Comparison of ENCODE assay signal across 3 cellular contexts in the genomic region with DNA sequence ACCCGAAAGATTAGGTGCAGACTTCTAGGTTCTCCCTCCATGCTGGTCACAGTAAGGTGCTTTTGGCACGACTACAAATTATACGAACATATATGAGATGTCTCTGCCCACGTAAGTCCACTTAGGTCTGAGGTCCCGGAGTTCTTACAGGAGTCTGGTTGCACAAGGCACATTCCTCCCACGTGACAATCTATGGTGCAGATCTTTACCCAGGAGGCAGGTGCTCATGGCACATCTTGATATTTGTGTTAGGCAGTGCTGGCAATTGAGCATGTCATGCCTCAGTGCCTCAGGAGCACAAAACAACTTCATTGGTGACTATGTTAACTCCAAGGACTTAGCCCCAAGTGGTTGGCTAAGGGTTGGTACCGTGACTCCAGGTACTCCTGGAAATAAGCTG.
TF ChIP-seq lines count a peak whose summit lies in the region.

No MANE protein-coding gene starts in this region.

TF ChIP-seq in IMR-90, 13 proteins besides CTCF, POLR2A, EP300 and RAD21:
- TF ChIP-seq MXI1 (IDR thresholded peaks at IDR 0.05; ENCODE audit: borderline replicate concordance, low read depth, low read length) (no peak), RFX5 (IDR thresholded peaks at IDR 0.05; ENCODE audit: low read depth, low read length) (no peak), CEBPB (IDR thresholded peaks at IDR 0.05; ENCODE audit: low read depth, low read length) (no peak), BHLHE40 (IDR thresholded peaks at IDR 0.05; ENCODE audit: low read depth, low read length) (no peak), MAFK (IDR thresholded peaks at IDR 0.05; ENCODE audit: low read depth, low read length) (no peak), FOS (IDR thresholded peaks at IDR 0.05; ENCODE audit: low read depth, low read length) (no peak), NFE2L2 (IDR thresholded peaks at IDR 0.05; ENCODE audit: low read depth, low read length) (no peak), CHD1 (IDR thresholded peaks at IDR 0.05; ENCODE audit: low read depth, low read length) (no peak), RCOR1 (IDR thresholded peaks at IDR 0.05; ENCODE audit: insufficient replicate concordance, low read length) (no peak), SMC3 (IDR thresholded peaks at IDR 0.05; ENCODE audit: low read depth, low read length) (no peak), MAZ (IDR thresholded peaks at IDR 0.05; ENCODE audit: borderline replicate concordance, low read depth, low read length) (no peak)
- TF ChIP-seq, protein P1, sequence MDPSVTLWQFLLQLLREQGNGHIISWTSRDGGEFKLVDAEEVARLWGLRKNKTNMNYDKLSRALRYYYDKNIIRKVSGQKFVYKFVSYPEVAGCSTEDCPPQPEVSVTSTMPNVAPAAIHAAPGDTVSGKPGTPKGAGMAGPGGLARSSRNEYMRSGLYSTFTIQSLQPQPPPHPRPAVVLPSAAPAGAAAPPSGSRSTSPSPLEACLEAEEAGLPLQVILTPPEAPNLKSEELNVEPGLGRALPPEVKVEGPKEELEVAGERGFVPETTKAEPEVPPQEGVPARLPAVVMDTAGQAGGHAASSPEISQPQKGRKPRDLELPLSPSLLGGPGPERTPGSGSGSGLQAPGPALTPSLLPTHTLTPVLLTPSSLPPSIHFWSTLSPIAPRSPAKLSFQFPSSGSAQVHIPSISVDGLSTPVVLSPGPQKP (IDR thresholded peaks at IDR 0.05; ENCODE audit: borderline replicate concordance, low read depth, low read length): no peak
- TF ChIP-seq, protein P2, sequence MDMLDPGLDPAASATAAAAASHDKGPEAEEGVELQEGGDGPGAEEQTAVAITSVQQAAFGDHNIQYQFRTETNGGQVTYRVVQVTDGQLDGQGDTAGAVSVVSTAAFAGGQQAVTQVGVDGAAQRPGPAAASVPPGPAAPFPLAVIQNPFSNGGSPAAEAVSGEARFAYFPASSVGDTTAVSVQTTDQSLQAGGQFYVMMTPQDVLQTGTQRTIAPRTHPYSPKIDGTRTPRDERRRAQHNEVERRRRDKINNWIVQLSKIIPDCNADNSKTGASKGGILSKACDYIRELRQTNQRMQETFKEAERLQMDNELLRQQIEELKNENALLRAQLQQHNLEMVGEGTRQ (IDR thresholded peaks at IDR 0.05; ENCODE audit: low read depth, low read length): no peak

TF ChIP-seq in GM12878, 131 proteins besides CTCF, POLR2A, EP300 and RAD21:
- TF ChIP-seq, protein P3, sequence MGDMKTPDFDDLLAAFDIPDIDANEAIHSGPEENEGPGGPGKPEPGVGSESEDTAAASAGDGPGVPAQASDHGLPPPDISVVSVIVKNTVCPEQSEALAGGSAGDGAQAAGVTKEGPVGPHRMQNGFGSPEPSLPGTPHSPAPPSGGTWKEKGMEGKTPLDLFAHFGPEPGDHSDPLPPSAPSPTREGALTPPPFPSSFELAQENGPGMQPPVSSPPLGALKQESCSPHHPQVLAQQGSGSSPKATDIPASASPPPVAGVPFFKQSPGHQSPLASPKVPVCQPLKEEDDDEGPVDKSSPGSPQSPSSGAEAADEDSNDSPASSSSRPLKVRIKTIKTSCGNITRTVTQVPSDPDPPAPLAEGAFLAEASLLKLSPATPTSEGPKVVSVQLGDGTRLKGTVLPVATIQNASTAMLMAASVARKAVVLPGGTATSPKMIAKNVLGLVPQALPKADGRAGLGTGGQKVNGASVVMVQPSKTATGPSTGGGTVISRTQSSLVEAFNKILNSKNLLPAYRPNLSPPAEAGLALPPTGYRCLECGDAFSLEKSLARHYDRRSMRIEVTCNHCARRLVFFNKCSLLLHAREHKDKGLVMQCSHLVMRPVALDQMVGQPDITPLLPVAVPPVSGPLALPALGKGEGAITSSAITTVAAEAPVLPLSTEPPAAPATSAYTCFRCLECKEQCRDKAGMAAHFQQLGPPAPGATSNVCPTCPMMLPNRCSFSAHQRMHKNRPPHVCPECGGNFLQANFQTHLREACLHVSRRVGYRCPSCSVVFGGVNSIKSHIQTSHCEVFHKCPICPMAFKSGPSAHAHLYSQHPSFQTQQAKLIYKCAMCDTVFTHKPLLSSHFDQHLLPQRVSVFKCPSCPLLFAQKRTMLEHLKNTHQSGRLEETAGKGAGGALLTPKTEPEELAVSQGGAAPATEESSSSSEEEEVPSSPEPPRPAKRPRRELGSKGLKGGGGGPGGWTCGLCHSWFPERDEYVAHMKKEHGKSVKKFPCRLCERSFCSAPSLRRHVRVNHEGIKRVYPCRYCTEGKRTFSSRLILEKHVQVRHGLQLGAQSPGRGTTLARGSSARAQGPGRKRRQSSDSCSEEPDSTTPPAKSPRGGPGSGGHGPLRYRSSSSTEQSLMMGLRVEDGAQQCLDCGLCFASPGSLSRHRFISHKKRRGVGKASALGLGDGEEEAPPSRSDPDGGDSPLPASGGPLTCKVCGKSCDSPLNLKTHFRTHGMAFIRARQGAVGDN (IDR thresholded peaks at IDR 0.05): no peak
- TF ChIP-seq BACH1 (IDR thresholded peaks at IDR 0.05; ENCODE audit: borderline replicate concordance): no peak
- TF ChIP-seq, protein P4, sequence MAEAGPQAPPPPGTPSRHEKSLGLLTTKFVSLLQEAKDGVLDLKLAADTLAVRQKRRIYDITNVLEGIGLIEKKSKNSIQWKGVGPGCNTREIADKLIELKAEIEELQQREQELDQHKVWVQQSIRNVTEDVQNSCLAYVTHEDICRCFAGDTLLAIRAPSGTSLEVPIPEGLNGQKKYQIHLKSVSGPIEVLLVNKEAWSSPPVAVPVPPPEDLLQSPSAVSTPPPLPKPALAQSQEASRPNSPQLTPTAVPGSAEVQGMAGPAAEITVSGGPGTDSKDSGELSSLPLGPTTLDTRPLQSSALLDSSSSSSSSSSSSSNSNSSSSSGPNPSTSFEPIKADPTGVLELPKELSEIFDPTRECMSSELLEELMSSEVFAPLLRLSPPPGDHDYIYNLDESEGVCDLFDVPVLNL (IDR thresholded peaks at IDR 0.05; ENCODE audit: low read depth, low read length): no peak
- no peak for TF ChIP-seq EZH2 (IDR thresholded peaks at IDR 0.05; ENCODE audit: borderline replicate concordance, control insufficient read depth, low read depth, low read length)
- no peak for TF ChIP-seq MYC (IDR thresholded peaks at IDR 0.05; ENCODE audit: insufficient read depth, insufficient read length, insufficient replicate concordance, low read length, severe bottlenecking)
- no peak for TF ChIP-seq HDAC6 (IDR thresholded peaks at IDR 0.05; ENCODE audit: unreplicated experiment)
- TF ChIP-seq, protein P5, sequence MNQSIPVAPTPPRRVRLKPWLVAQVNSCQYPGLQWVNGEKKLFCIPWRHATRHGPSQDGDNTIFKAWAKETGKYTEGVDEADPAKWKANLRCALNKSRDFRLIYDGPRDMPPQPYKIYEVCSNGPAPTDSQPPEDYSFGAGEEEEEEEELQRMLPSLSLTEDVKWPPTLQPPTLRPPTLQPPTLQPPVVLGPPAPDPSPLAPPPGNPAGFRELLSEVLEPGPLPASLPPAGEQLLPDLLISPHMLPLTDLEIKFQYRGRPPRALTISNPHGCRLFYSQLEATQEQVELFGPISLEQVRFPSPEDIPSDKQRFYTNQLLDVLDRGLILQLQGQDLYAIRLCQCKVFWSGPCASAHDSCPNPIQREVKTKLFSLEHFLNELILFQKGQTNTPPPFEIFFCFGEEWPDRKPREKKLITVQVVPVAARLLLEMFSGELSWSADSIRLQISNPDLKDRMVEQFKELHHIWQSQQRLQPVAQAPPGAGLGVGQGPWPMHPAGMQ (IDR thresholded peaks at IDR 0.05; ENCODE audit: borderline replicate concordance): no peak
- TF ChIP-seq ZNF274 (IDR thresholded peaks at IDR 0.05; ENCODE audit: insufficient read depth, insufficient read length): no peak
- no peak for TF ChIP-seq CHD1 (IDR thresholded peaks at IDR 0.05; ENCODE audit: low read depth, low read length)
- TF ChIP-seq RBBP5 (conservative IDR thresholded peaks at IDR 0.05): no peak
- TF ChIP-seq IRF4 (IDR thresholded peaks at IDR 0.05; ENCODE audit: low read depth, low read length): no peak
- no peak for TF ChIP-seq FOXK2 (IDR thresholded peaks at IDR 0.05)
- TF ChIP-seq BMI1 (IDR thresholded peaks at IDR 0.05; ENCODE audit: borderline replicate concordance): no peak
TF ChIP-seq in GM12878: peak in this region for 0.

TF ChIP-seq in SK-N-SH, 30 proteins besides CTCF, POLR2A, EP300 and RAD21:
- TF ChIP-seq, protein P6, sequence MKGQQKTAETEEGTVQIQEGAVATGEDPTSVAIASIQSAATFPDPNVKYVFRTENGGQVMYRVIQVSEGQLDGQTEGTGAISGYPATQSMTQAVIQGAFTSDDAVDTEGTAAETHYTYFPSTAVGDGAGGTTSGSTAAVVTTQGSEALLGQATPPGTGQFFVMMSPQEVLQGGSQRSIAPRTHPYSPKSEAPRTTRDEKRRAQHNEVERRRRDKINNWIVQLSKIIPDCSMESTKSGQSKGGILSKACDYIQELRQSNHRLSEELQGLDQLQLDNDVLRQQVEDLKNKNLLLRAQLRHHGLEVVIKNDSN (IDR thresholded peaks at IDR 0.05; ENCODE audit: borderline replicate concordance, low read depth): no peak
- TF ChIP-seq GABPA (IDR thresholded peaks at IDR 0.05; ENCODE audit: low read depth): no peak
- TF ChIP-seq RFX5 (IDR thresholded peaks at IDR 0.05; ENCODE audit: low read length): no peak
- TF ChIP-seq, protein P7, sequence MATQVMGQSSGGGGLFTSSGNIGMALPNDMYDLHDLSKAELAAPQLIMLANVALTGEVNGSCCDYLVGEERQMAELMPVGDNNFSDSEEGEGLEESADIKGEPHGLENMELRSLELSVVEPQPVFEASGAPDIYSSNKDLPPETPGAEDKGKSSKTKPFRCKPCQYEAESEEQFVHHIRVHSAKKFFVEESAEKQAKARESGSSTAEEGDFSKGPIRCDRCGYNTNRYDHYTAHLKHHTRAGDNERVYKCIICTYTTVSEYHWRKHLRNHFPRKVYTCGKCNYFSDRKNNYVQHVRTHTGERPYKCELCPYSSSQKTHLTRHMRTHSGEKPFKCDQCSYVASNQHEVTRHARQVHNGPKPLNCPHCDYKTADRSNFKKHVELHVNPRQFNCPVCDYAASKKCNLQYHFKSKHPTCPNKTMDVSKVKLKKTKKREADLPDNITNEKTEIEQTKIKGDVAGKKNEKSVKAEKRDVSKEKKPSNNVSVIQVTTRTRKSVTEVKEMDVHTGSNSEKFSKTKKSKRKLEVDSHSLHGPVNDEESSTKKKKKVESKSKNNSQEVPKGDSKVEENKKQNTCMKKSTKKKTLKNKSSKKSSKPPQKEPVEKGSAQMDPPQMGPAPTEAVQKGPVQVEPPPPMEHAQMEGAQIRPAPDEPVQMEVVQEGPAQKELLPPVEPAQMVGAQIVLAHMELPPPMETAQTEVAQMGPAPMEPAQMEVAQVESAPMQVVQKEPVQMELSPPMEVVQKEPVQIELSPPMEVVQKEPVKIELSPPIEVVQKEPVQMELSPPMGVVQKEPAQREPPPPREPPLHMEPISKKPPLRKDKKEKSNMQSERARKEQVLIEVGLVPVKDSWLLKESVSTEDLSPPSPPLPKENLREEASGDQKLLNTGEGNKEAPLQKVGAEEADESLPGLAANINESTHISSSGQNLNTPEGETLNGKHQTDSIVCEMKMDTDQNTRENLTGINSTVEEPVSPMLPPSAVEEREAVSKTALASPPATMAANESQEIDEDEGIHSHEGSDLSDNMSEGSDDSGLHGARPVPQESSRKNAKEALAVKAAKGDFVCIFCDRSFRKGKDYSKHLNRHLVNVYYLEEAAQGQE (IDR thresholded peaks at IDR 0.05; ENCODE audit: low read depth, low read length): no peak
- no peak for TF ChIP-seq TCF12 (IDR thresholded peaks at IDR 0.05)
- TF ChIP-seq MEF2A (IDR thresholded peaks at IDR 0.05; ENCODE audit: borderline replicate concordance, low read depth): no peak
- no peak for TF ChIP-seq RXRA (IDR thresholded peaks at IDR 0.05; ENCODE audit: borderline replicate concordance, low read depth)
- TF ChIP-seq JUND (IDR thresholded peaks at IDR 0.05): no peak
- TF ChIP-seq NRF1 (IDR thresholded peaks at IDR 0.05; ENCODE audit: low read depth, low read length): no peak
- no peak for TF ChIP-seq NFIC (IDR thresholded peaks at IDR 0.05; ENCODE audit: borderline replicate concordance)
- no peak for TF ChIP-seq YY1 (IDR thresholded peaks at IDR 0.05; ENCODE audit: low read depth)
- no peak for TF ChIP-seq FOXJ3 (CRISPR knock-in tag; IDR thresholded peaks at IDR 0.05)
- no peak for TF ChIP-seq RCOR1 (IDR thresholded peaks at IDR 0.05; ENCODE audit: low read length)
- TF ChIP-seq FOXM1 (IDR thresholded peaks at IDR 0.05; ENCODE audit: low read depth): no peak
- no peak for TF ChIP-seq ELF1 (IDR thresholded peaks at IDR 0.05)
- no peak for TF ChIP-seq MXI1 (IDR thresholded peaks at IDR 0.05; ENCODE audit: low read depth, low read length)
- no peak for TF ChIP-seq GATA2 (CRISPR knock-in tag; IDR thresholded peaks at IDR 0.05)
